Comparison of ENCODE assay signal across 1 cellular context in the genomic region with DNA sequence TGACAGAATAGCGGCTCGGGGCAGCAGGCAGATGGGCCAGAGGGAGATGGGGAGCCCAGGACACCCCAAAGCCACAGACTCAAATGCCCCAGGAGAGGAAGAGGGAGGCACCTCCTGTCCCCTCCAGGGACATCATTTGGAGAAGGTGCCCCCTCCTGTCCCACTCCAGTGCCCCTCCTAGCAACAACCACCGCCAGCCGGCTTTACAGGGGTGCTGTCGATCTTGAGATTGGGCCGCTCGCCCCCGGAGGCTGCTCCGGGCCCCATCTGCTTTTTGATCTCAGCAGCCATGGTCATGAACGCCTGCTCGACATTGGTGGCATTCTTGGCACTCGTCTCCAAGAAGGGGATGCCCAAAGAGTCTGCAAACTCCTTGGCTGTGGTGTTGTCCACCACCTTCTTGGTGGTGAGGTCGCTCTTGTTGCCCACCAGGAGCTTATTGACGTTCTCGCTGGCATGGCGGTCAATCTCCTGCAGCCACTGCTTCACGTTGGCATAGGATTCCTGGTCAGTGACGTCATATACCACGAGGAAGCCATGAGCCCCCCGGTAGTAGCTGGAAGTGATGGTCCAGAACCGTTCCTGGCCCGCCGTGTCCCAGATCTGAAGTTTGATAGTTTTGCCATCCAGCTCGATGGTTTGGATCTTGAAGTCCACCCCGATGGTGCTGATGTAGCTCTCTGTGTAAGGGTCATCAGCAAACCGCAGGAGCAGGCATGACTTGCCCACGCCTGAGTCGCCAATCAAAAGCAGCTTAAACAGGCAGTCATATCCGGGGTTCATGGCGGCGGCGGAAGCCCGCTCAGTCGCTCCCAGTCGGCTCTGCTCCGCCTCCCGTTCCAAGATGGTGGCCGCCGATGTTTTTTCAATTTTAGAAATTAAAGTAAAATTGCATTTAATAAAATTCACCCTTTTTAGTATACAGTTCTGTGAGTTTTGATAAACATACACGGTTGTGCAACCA.
TF ChIP-seq lines count a peak whose summit lies in the region.

No MANE protein-coding gene starts in this region.

TF ChIP-seq in GM23338, 12 proteins besides CTCF, POLR2A, EP300 and RAD21 (continued from another document):
- TF ChIP-seq, protein P1, sequence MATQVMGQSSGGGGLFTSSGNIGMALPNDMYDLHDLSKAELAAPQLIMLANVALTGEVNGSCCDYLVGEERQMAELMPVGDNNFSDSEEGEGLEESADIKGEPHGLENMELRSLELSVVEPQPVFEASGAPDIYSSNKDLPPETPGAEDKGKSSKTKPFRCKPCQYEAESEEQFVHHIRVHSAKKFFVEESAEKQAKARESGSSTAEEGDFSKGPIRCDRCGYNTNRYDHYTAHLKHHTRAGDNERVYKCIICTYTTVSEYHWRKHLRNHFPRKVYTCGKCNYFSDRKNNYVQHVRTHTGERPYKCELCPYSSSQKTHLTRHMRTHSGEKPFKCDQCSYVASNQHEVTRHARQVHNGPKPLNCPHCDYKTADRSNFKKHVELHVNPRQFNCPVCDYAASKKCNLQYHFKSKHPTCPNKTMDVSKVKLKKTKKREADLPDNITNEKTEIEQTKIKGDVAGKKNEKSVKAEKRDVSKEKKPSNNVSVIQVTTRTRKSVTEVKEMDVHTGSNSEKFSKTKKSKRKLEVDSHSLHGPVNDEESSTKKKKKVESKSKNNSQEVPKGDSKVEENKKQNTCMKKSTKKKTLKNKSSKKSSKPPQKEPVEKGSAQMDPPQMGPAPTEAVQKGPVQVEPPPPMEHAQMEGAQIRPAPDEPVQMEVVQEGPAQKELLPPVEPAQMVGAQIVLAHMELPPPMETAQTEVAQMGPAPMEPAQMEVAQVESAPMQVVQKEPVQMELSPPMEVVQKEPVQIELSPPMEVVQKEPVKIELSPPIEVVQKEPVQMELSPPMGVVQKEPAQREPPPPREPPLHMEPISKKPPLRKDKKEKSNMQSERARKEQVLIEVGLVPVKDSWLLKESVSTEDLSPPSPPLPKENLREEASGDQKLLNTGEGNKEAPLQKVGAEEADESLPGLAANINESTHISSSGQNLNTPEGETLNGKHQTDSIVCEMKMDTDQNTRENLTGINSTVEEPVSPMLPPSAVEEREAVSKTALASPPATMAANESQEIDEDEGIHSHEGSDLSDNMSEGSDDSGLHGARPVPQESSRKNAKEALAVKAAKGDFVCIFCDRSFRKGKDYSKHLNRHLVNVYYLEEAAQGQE (IDR thresholded peaks at IDR 0.05; ENCODE audit: unreplicated experiment), result no peak
- TF ChIP-seq POLR2AphosphoS5 (IDR thresholded peaks at IDR 0.05; ENCODE audit: low read depth) (no peak), EZH2phosphoT487 (IDR thresholded peaks at IDR 0.05; ENCODE audit: unreplicated experiment) (no peak), JUNB (IDR thresholded peaks at IDR 0.05; ENCODE audit: unreplicated experiment) (no peak)
